In genomic region chr19:19122902-19123301, GRCh38 we compare ENCODE assay signal across 3 cellular contexts.
TF ChIP-seq lines count a peak whose summit lies in the region.

No MANE protein-coding gene starts in this region.

TF ChIP-seq in SK-N-SH treated with all-trans-retinoic acid at 6 μM for 48 hours, 23 proteins besides CTCF, POLR2A, EP300 and RAD21 (continued from another document):
- peak; percentile 76 for TF ChIP-seq ZFP30 (CRISPR knock-in tag; IDR thresholded peaks at IDR 0.05)
TF ChIP-seq in SK-N-SH treated with all-trans-retinoic acid at 6 μM for 48 hours: peak in this region for 1.

TF ChIP-seq in SK-N-SH, 30 proteins besides CTCF, POLR2A, EP300 and RAD21 (continued from another document):
- TF ChIP-seq GATA2 (CRISPR knock-in tag; IDR thresholded peaks at IDR 0.05) (no peak), ELF1 (IDR thresholded peaks at IDR 0.05) (no peak), GABPA (IDR thresholded peaks at IDR 0.05; ENCODE audit: low read depth) (no peak), NFIC (IDR thresholded peaks at IDR 0.05; ENCODE audit: borderline replicate concordance) (no peak), REST (IDR thresholded peaks at IDR 0.05; ENCODE audit: low read depth, low read length) (no peak), EZH2phosphoT487 (IDR thresholded peaks at IDR 0.05; ENCODE audit: borderline replicate concordance, low read depth) (no peak), MXI1 (IDR thresholded peaks at IDR 0.05; ENCODE audit: low read depth, low read length) (no peak), FOSL2 (IDR thresholded peaks at IDR 0.05; ENCODE audit: borderline replicate concordance, low read depth) (no peak), ZBTB33 (IDR thresholded peaks at IDR 0.05; ENCODE audit: borderline replicate concordance, low read depth) (no peak)

TF ChIP-seq in GM23338, 12 proteins besides CTCF, POLR2A, EP300 and RAD21 (continued from another document):
- TF ChIP-seq ZNF331 (CRISPR knock-in tag; IDR thresholded peaks at IDR 0.05; ENCODE audit: low read depth) (no peak), REST (IDR thresholded peaks at IDR 0.05; ENCODE audit: unreplicated experiment) (no peak), ZNF114 (CRISPR knock-in tag; IDR thresholded peaks at IDR 0.05) (no peak), STAT1 (IDR thresholded peaks at IDR 0.05; ENCODE audit: unreplicated experiment) (no peak)
